9 cellular contexts compared by ENCODE assay signal in the genomic region with DNA sequence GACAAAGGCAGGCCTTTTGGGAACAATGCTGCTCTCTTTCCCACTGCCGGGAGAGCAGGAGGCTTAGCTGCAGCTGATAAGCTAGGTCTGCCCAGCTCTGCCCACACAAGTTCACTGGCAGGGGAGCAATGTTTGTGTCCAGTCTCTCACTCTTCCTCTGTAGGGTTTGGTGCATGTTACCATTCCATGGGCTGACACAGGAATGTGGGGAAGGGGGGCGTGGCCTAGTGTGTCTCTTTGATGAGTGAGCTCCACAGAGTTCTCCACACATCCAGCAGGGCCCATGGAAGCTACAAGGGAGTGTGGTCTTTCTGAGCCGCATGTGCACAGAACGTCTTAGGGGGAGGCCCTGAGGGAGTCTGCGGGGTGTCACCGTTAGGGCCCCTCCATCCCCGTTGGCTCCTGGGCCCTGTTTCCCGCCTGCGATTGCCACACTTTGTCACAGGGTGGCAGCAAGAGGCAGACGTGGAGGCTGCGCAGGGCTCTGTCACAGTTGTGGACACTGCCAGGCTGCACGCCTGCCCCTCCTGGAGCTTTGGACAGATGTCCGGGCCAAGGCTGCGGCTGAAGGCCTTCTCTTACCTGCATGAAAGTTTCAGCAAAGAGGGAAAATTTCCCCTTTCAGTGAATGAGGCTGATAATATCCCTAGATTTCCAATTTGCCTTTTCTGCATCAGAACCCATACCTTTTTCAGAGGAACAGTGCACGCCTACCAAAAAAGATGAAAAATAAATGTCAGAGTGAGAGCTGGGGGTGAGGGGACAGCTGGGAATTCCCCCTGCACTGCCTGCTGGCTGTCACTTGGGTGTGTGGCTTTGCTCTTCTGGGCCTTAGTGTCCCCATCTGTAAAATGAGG. TPM values are rescaled to one million over a fixed set of nuclear protein-coding genes. Genes with fewer than 3 reads are reported as not detected.
DNase-seq lines count a peak whose midpoint lies in the region; ATAC-seq and TF ChIP-seq lines count a peak whose summit lies in the region.
"Had no signal": no experiment of that assay in that cellular context is flagged by ENCODE, and none has a peak within 500 bp of the region (broad histone marks: within the 10 kb centered on the region; RNA-seq: fewer than 3 reads in every experiment).

No MANE protein-coding gene starts in this region.

- H3K4me3 ChIP-seq in PC-3 (ENCODE audit: low read length) (no peak overlapping the region), fibroblast of pulmonary artery (replicated peaks; ENCODE audit: low read depth, low read length) (no peak overlapping the region), parathyroid adenoma (ENCODE audit: low read depth, low read length) (no peak overlapping the region), suprapubic skin (no peak overlapping the region)

- TF ChIP-seq EP300 in suprapubic skin (IDR thresholded peaks at IDR 0.05), result no peak

- H3K4me1 ChIP-seq in PC-3 (ENCODE audit: insufficient read depth, low read length) (no peaks in the 10 kb centered on the region), parathyroid adenoma (peaks cover 7% of the 10 kb centered on the region), suprapubic skin (no peaks in the 10 kb centered on the region)

- no peak for TF ChIP-seq POLR2A in suprapubic skin (IDR thresholded peaks at IDR 0.05)

- H3K27ac ChIP-seq in PC-3 (ENCODE audit: low read length) (no peak overlapping the region), parathyroid adenoma (no peak overlapping the region), suprapubic skin (no peak overlapping the region)

- ATAC-seq in PC-3 (peak; percentile 93), HG02571 (IDR thresholded peaks at IDR 0.05; ENCODE audit: unreplicated experiment) (no peak)

- H3K79me2 ChIP-seq in PC-3 (ENCODE audit: low read length) (no peaks in the 10 kb centered on the region), parathyroid adenoma (peaks cover 20% of the 10 kb centered on the region)

- H3K9me3 ChIP-seq in PC-3 (ENCODE audit: low read length), result no peaks in the 10 kb centered on the region
- H3K9me3 ChIP-seq in parathyroid adenoma (ENCODE audit: control insufficient read depth, low read length), result no peaks in the 10 kb centered on the region
- H3K9me3 ChIP-seq in suprapubic skin, result no peaks in the 10 kb centered on the region

- H2AFZ ChIP-seq in PC-3 (ENCODE audit: low read length) (no peak overlapping the region), parathyroid adenoma (peak overlapping the region; percentile 41)

- CTCF ChIA-PET in HEK293T (lab: Yijun Ruan, JAX), result interaction anchor here (0.9 to 1.2 kb wide), 3 partner anchors 179 to 277 kb away, joined by 3 to 6 read pairs (median 3); no protein-coding TSS in a partner anchor
- CTCF ChIA-PET in PC-3 (lab: Charles Lee), result interaction anchor here (0.6 kb wide), 1 partner anchor 287 kb away, joined by 5 read pairs; no protein-coding TSS in a partner anchor

- H4K20me1 ChIP-seq in PC-3 (ENCODE audit: low read length), result no peaks in the 10 kb centered on the region

- no TSS peak for BruUV-seq in PC-3 (replicated peaks; lab: Mats Ljungman, UMichigan)

- no peaks in the 10 kb centered on the region for H3F3A ChIP-seq in PC-3 (ENCODE audit: low read length, unreplicated experiment)

- H3K4me2 ChIP-seq in PC-3 (ENCODE audit: low read length) (no peak overlapping the region), parathyroid adenoma (ENCODE audit: low read length) (no peak overlapping the region)

- DNase-seq in Ammon's horn (ENCODE audit: low spot score), result peak; percentile 78
- DNase-seq in HEK293T (ENCODE audit: extremely low spot score), result peak; percentile 78
- DNase-seq in PC-3, result peak; percentile 52
- DNase-seq in fibroblast of pulmonary artery (ENCODE audit: low read depth), result peak; percentile 44
- DNase-seq in suprapubic skin (ENCODE audit: low spot score in 2 of 2), result no peak
- no peak for DNase-seq in KG1 (lab: John Stamatoyannopoulos, UW)

- H3K27me3 ChIP-seq in PC-3 (ENCODE audit: low read length) (peaks cover 32% of the 10 kb centered on the region), parathyroid adenoma (ENCODE audit: control insufficient read depth, insufficient read depth, low read length) (no peaks in the 10 kb centered on the region), suprapubic skin (no peaks in the 10 kb centered on the region)

- TF ChIP-seq CTCF in PC-3 (conservative IDR thresholded peaks at IDR 0.05; ENCODE audit: low read depth, low read length) (peak; percentile 73), fibroblast of pulmonary artery (IDR thresholded peaks at IDR 0.05; ENCODE audit: low read length, missing control alignments) (peak; percentile 59), parathyroid adenoma (IDR thresholded peaks at IDR 0.05) (peak; percentile 98), suprapubic skin (IDR thresholded peaks at IDR 0.05) (no peak)

- H3K36me3 ChIP-seq in PC-3 (ENCODE audit: low read depth, low read length) (no peaks in the 10 kb centered on the region), parathyroid adenoma (ENCODE audit: control insufficient read depth, insufficient read depth, low read length) (no peaks in the 10 kb centered on the region), suprapubic skin (no peaks in the 10 kb centered on the region)

- no peaks in the 10 kb centered on the region for H3K9me2 ChIP-seq in PC-3 (replicated peaks; ENCODE audit: low read length)

- intact Hi-C loops in PC-3 (cut with micrococcal nuclease), result no loop called here

- POLR2A ChIA-PET in HEK293T (lab: Yijun Ruan, JAX), result no interaction called here
- POLR2A ChIA-PET in PC-3 (lab: Charles Lee; ENCODE audit: unreplicated experiment), result no interaction called here

- no peak overlapping the region for H3K9ac ChIP-seq in PC-3 (ENCODE audit: low read length)
- no peak overlapping the region for H3K9ac ChIP-seq in parathyroid adenoma

- 24% methylated on average over 11 of the region's 15 CpGs for WGBS in suprapubic skin

TF ChIP-seq in HEK293T, 16 proteins besides CTCF, POLR2A, EP300 and RAD21:
- TF ChIP-seq NFRKB (IDR thresholded peaks at IDR 0.05), result no peak
- TF ChIP-seq ELF4 (IDR thresholded peaks at IDR 0.05), result no peak
- TF ChIP-seq LEF1 (IDR thresholded peaks at IDR 0.05; ENCODE audit: borderline replicate concordance), result no peak
- TF ChIP-seq FOXK2 (IDR thresholded peaks at IDR 0.05), result no peak
- TF ChIP-seq CTBP1 (IDR thresholded peaks at IDR 0.05; ENCODE audit: borderline replicate concordance), result no peak
- TF ChIP-seq L3MBTL2 (conservative IDR thresholded peaks at IDR 0.05), result no peak
- TF ChIP-seq ZNF384 (IDR thresholded peaks at IDR 0.05), result no peak
- TF ChIP-seq TARDBP (IDR thresholded peaks at IDR 0.05), result no peak
- no peak for TF ChIP-seq SUZ12 (IDR thresholded peaks at IDR 0.05)
- TF ChIP-seq ARNT (IDR thresholded peaks at IDR 0.05), result no peak
- no peak for TF ChIP-seq SP1 (IDR thresholded peaks at IDR 0.05)

RNA-seq across cellular contexts. Expression of gene CACNA2D3, which starts 24.3 kb away (rescaled TPM):
- total RNA-seq in PC-3 (2014; rRNA removed), result not detected in 2 replicates
- 1 to 10 TPM in 2 of 4 donors, under 1 TPM in 2; 0.42 to 2.8 (median 0.95) TPM for total RNA-seq in suprapubic skin
- total RNA-seq: activated naive CD4-positive, alpha-beta T cell treated with anti-CD3 and anti-CD28 coated beads, Interleukin-2, amount 50 U/mL, for 72 hours had no signal

Comparison
In these comparisons a context has a peak if more than half of its experiments do, and no peak if none do; other contexts are left out.
1. DNase-seq: peak in Ammon's horn (single experiment), HEK293T (single experiment), PC-3 (single experiment) and fibroblast of pulmonary artery (single experiment); none in suprapubic skin (0 of 2) and KG1 (single experiment).
2. CTCF ChIP-seq: peak in PC-3 (single experiment), fibroblast of pulmonary artery (single experiment) and parathyroid adenoma (single experiment); none in suprapubic skin (0 of 2).